7 cellular contexts compared by ENCODE assay signal in genomic region chr11:64355078-64355940, GRCh38. TPM values are rescaled to one million over a fixed set of nuclear protein-coding genes. Genes with fewer than 3 reads are reported as not detected.
DNase-seq lines count a peak whose midpoint lies in the region; ATAC-seq, FAIRE-seq and TF ChIP-seq lines count a peak whose summit lies in the region.

No MANE protein-coding gene starts in this region.

- FAIRE-seq in HepG2 (lab: Jason Lieb, UNC) = peak; percentile 64

- H3K9ac ChIP-seq in Karpas-422 (ENCODE audit: low read length) (peak overlapping the region; percentile 51), HepG2 (ENCODE audit: insufficient read depth, low read depth, low read length) (peak overlapping the region; percentile 67)

- POLR2A ChIA-PET in HepG2 (lab: Yijun Ruan, JAX) = interaction anchor here (0.6 to 6.5 kb wide), 12 partner anchors 8 to 1380 kb away, joined by 3 to 61 read pairs (median 4); partner anchors contain the start of genes ESRRA, PRDX5, RTN3 and TRMT112

- H3K27me3 ChIP-seq in Karpas-422 (ENCODE audit: low read length) (no peaks in the 10 kb centered on the region), HepG2 (ENCODE audit: control insufficient read depth in 1 of 2, insufficient read depth in 2 of 2, low read length in 2 of 2) (peaks cover 0 to 26% of the 10 kb centered on the region in 2 experiments; a peak in 2 of 5 replicates)

- DNase-seq in GDM1 (lab: John Stamatoyannopoulos, UW) = peak; percentile 83
- peak; percentile 91 for DNase-seq in Karpas-422
- DNase-seq in SK-MEL-5 (ENCODE audit: low read depth, low spot score) = peak; percentile 72
- DNase-seq in HepG2 (ENCODE audit: low spot score) = peak; percentile 79
- peak; percentile 77 for DNase-seq in stimulated activated naive CD8-positive, alpha-beta T cell treated with anti-CD3 and anti-CD28 coated beads, Interleukin-15, Interleukin-2, amounts not matched to agents 100 U/mL and 50 U/mL, for 24 hours

- H3K9me3 Mint-ChIP-seq in dendritic cell treated with granulocyte-macrophage colony-stimulating factor and Interleukin-4, amounts not matched to agents 40 ng/mL and 50 ng/mL, for 4 days = no peaks in the 10 kb centered on the region

- TF ChIP-seq CTCF in HepG2 (CRISPR knock-in tag; IDR thresholded peaks at IDR 0.05) = peak; percentile 96

- intact Hi-C loops in dendritic cell treated with granulocyte-macrophage colony-stimulating factor and Interleukin-4, amounts not matched to agents 40 ng/mL and 50 ng/mL, for 4 days (cut with micrococcal nuclease) = loop anchor here (10.0 kb wide), 1 partner anchor 299 kb away; no protein-coding TSS in a partner anchor
- intact Hi-C loops in HepG2 (cut with micrococcal nuclease; ENCODE audit: unreplicated experiment) = no loop called here

- ATAC-seq in HepG2 (peak; percentile 72), GM19452 (IDR thresholded peaks at IDR 0.05; ENCODE audit: unreplicated experiment) (no peak)
- peak; percentile 44 for ATAC-seq in stimulated activated naive CD8-positive, alpha-beta T cell treated with anti-CD3 and anti-CD28 coated beads, Interleukin-15, Interleukin-2, amounts not matched to agents 100 U/mL and 50 U/mL, for 24 hours

- TF ChIP-seq POLR2A in HepG2 (IDR thresholded peaks at IDR 0.05; ENCODE audit: insufficient read depth in 1 of 2, low read depth in 2 of 2, low read length in 2 of 2) = no peak

- peak overlapping the region; percentile 76 for H3K27ac Mint-ChIP-seq in dendritic cell treated with granulocyte-macrophage colony-stimulating factor and Interleukin-4, amounts not matched to agents 40 ng/mL and 50 ng/mL, for 4 days

- peak; percentile 85 for TF ChIP-seq RAD21 in HepG2 (CRISPR knock-in tag; IDR thresholded peaks at IDR 0.05)

- no peaks in the 10 kb centered on the region for H3K9me2 ChIP-seq in Karpas-422 (replicated peaks; ENCODE audit: insufficient read depth, low read length)

- peak overlapping the region; percentile 57 for H3K4me3 Mint-ChIP-seq in dendritic cell treated with granulocyte-macrophage colony-stimulating factor and Interleukin-4, amounts not matched to agents 40 ng/mL and 50 ng/mL, for 4 days

- H3K4me2 ChIP-seq in Karpas-422 (ENCODE audit: low read depth, low read length, poor library complexity, severe bottlenecking) = peak overlapping the region; percentile 11
- peak overlapping the region; percentile 99 for H3K4me2 ChIP-seq in HepG2 (ENCODE audit: low read depth, low read length)

- H3K4me1 ChIP-seq in Karpas-422 (ENCODE audit: low read length) (peaks cover 51% of the 10 kb centered on the region), HepG2 (ENCODE audit: insufficient read depth, low read length) (peaks cover 56% of the 10 kb centered on the region)

- H4K20me1 ChIP-seq in Karpas-422 (ENCODE audit: insufficient read depth, low read depth, low read length) = peaks cover 4% of the 10 kb centered on the region; the same call in 1 of the 2 replicates
- H4K20me1 ChIP-seq in HepG2 (ENCODE audit: insufficient read depth, low read length) = no peaks in the 10 kb centered on the region

- H3K36me3 Mint-ChIP-seq in dendritic cell treated with granulocyte-macrophage colony-stimulating factor and Interleukin-4, amounts not matched to agents 40 ng/mL and 50 ng/mL, for 4 days (ENCODE audit: low read depth) = peaks cover 71% of the 10 kb centered on the region

- H2AFZ ChIP-seq in Karpas-422 (ENCODE audit: low read length) = no peak overlapping the region
- H2AFZ ChIP-seq in HepG2 (ENCODE audit: low read length) = no peak overlapping the region

- H3K4me3 ChIP-seq in Karpas-422 (ENCODE audit: low read length) (no peak overlapping the region), HepG2 (replicated peaks in 1 of 3; ENCODE audit: insufficient read depth in 1 of 3, low read depth in 2 of 3, low read length in 3 of 3) (peak overlapping the region; percentile 53 to 78 (median 56))

- H3K27ac ChIP-seq in Karpas-422 (ENCODE audit: low read length) (peak overlapping the region; percentile 76), HepG2 (ENCODE audit: extremely low read length, insufficient read depth, low read length) (peak overlapping the region; percentile 42)

- no peaks in the 10 kb centered on the region for H3K27me3 Mint-ChIP-seq in dendritic cell treated with granulocyte-macrophage colony-stimulating factor and Interleukin-4, amounts not matched to agents 40 ng/mL and 50 ng/mL, for 4 days

- H3K9me3 ChIP-seq in Karpas-422 (ENCODE audit: low read length) (no peaks in the 10 kb centered on the region), HepG2 (ENCODE audit: low read length) (no peaks in the 10 kb centered on the region)

- in situ Hi-C loops in SK-MEL-5 (cut with HindIII; ENCODE audit: low pct_unique_long_range_greater_than_20kb, low sequenced_read_pairs) = no loop called here
- in situ Hi-C loops in HepG2 (cut with HindIII; ENCODE audit: extremely low pct_ligation_motif_present, low pct_unique_long_range_greater_than_20kb) = no loop called here

- 10% methylated on average over 14 of the region's 23 CpGs for WGBS in HepG2 (ENCODE audit: low lambda C conversion rate)

- H3K79me2 ChIP-seq in Karpas-422 (ENCODE audit: low read length) (peaks cover 3% of the 10 kb centered on the region; the same call in 1 of the 2 replicates), HepG2 (ENCODE audit: insufficient read depth, low read length) (no peaks in the 10 kb centered on the region)

- CTCF ChIA-PET in HepG2 (lab: Yijun Ruan, JAX; ENCODE audit: low intra/inter-chr PET ratio, low total read pairs) = interaction anchor here (0.7 to 1.2 kb wide), 5 partner anchors 10 to 49 kb away, joined by 3 to 4 read pairs (median 3); partner anchors contain the start of genes PRDX5 and TRMT112

- BruUV-seq in HepG2 (replicated peaks; lab: Mats Ljungman, UMichigan) = TSS peak; percentile 67

- H3K36me3 ChIP-seq in Karpas-422 (ENCODE audit: insufficient read depth, low read length) (0 out of 2 replicates have a peak, but pooled peaks cover 4% of the 10 kb centered on the region), HepG2 (replicated peaks in 1 of 2; ENCODE audit: control insufficient read depth in 1 of 2, insufficient read depth in 2 of 2, low read length in 2 of 2) (no peaks in the 10 kb centered on the region; a peak in 1 of 5 replicates)

- H3K4me1 Mint-ChIP-seq in dendritic cell treated with granulocyte-macrophage colony-stimulating factor and Interleukin-4, amounts not matched to agents 40 ng/mL and 50 ng/mL, for 4 days (ENCODE audit: low read depth) = peaks cover 42% of the 10 kb centered on the region

- TF ChIP-seq EP300 in HepG2 (IDR thresholded peaks at IDR 0.05; ENCODE audit: low read depth in 2 of 2, low read length in 2 of 2) (no peak), HepG2 (CRISPR knock-in tag; IDR thresholded peaks at IDR 0.05; ENCODE audit: borderline replicate concordance) (no peak)

RNA-seq across cellular contexts. Expression of gene RPS6KA4, which starts 3.7 kb away (rescaled TPM):
- 17.1 and 38.4 TPM in 2 replicates for total RNA-seq in Karpas-422 (2014; rRNA removed; shearing (Covaris generic); ENCODE audit: low replicate concordance)
- total RNA-seq in SK-MEL-5 (2014; rRNA removed; shearing (Covaris generic)) = 40.3 and 42.0 TPM in 2 replicates
- polyA plus RNA-seq in SK-MEL-5 (2015; cell fraction: cytosol; rRNA removed) = 47.1 and 65.6 TPM in 2 replicates
- 73.6 and 90.3 TPM in 2 replicates for polyA plus RNA-seq in SK-MEL-5 (2015; cell fraction: nucleus; rRNA removed)
- total RNA-seq in HepG2 (2016; rRNA removed; fragmentation: Illumina TruSeq; extraction: Trizol) = 8.9 and 14.2 TPM in 2 replicates
- 3.2 and 3.4 TPM in 2 replicates for total RNA-seq in HepG2 (2016; cell fraction: cytosol; rRNA removed; fragmentation: Illumina TruSeq; extraction: Trizol; ENCODE audit: low read depth)
- total RNA-seq in HepG2 (2016; cell fraction: insoluble cytoplasmic fraction; rRNA removed; fragmentation: Illumina TruSeq; extraction: Trizol) = 7.2 and 13.5 TPM in 2 replicates
- 9.3 and 10.1 TPM in 2 replicates for total RNA-seq in HepG2 (2016; cell fraction: membrane; rRNA removed; fragmentation: Illumina TruSeq; extraction: Trizol)
- 9.5 and 11.5 TPM in 2 replicates for total RNA-seq in HepG2 (2016; cell fraction: nucleus; rRNA removed; fragmentation: Illumina TruSeq; extraction: Trizol)
- 8.9 and 12.2 TPM in 2 replicates for polyA plus RNA-seq in HepG2 (2011; rRNA removed)
- 7.1 and 9.1 TPM in 2 replicates for polyA plus RNA-seq in HepG2 (2011; cell fraction: cytosol; rRNA removed)
- polyA plus RNA-seq in HepG2 (2011; cell fraction: nucleus; rRNA removed) = 37.0 and 38.2 TPM in 2 replicates
- 5.8 and 12.8 TPM in 2 replicates for polyA plus RNA-seq in HepG2 (2012)
- 3.1 and 3.8 TPM in 2 replicates for polyA plus RNA-seq in HepG2 (2016; cell fraction: cytosol; fragmentation: Illumina TruSeq; extraction: Trizol; ENCODE audit: low read depth)
- polyA plus RNA-seq in HepG2 (2016; cell fraction: insoluble cytoplasmic fraction; fragmentation: Illumina TruSeq; extraction: Trizol; ENCODE audit: low read depth) = 10.0 and 10.2 TPM in 2 replicates
- 6.7 and 8.9 TPM in 2 replicates for polyA plus RNA-seq in HepG2 (2016; cell fraction: membrane; fragmentation: Illumina TruSeq; extraction: Trizol; ENCODE audit: low read depth)
- polyA plus RNA-seq in HepG2 (2016; cell fraction: nucleus; fragmentation: Illumina TruSeq; extraction: Trizol; ENCODE audit: insufficient read depth, low read depth) = 19.2 and 21.5 TPM in 2 replicates
- 25.7 and 70.4 TPM in 2 replicates for polyA minus RNA-seq in HepG2 (2011; rRNA and poly(A)+ RNA removed; ENCODE audit: low replicate concordance)
- 8.2 and 8.6 TPM in 2 replicates for polyA minus RNA-seq in HepG2 (2011; cell fraction: cytosol; rRNA and poly(A)+ RNA removed)
- polyA minus RNA-seq in HepG2 (2011; cell fraction: nucleus; rRNA and poly(A)+ RNA removed) = 13.4 and 15.9 TPM in 2 replicates

RNA-seq across cellular contexts. Expression of gene CCDC88B, which starts 15.3 kb away (rescaled TPM):
- 34.9 and 88.2 TPM in 2 replicates for total RNA-seq in Karpas-422 (2014; rRNA removed; shearing (Covaris generic); ENCODE audit: low replicate concordance)
- total RNA-seq in SK-MEL-5 (2014; rRNA removed; shearing (Covaris generic)) = 1.3 and 2.0 TPM in 2 replicates
- 0.76 and 2.3 TPM in 2 replicates for polyA plus RNA-seq in SK-MEL-5 (2015; cell fraction: cytosol; rRNA removed)
- polyA plus RNA-seq in SK-MEL-5 (2015; cell fraction: nucleus; rRNA removed) = 1.4 and 2.0 TPM in 2 replicates
- 4.8 and 5.2 TPM in 2 replicates for total RNA-seq in HepG2 (2016; rRNA removed; fragmentation: Illumina TruSeq; extraction: Trizol)
- 0.79 and 2.6 TPM in 2 replicates for total RNA-seq in HepG2 (2016; cell fraction: cytosol; rRNA removed; fragmentation: Illumina TruSeq; extraction: Trizol; ENCODE audit: low read depth)
- 4.5 and 6.0 TPM in 2 replicates for total RNA-seq in HepG2 (2016; cell fraction: insoluble cytoplasmic fraction; rRNA removed; fragmentation: Illumina TruSeq; extraction: Trizol)
- total RNA-seq in HepG2 (2016; cell fraction: membrane; rRNA removed; fragmentation: Illumina TruSeq; extraction: Trizol) = 2.3 and 3.5 TPM in 2 replicates
- total RNA-seq in HepG2 (2016; cell fraction: nucleus; rRNA removed; fragmentation: Illumina TruSeq; extraction: Trizol) = 1.6 and 4.1 TPM in 2 replicates
- 3.6 and 5.2 TPM in 2 replicates for polyA plus RNA-seq in HepG2 (2011; rRNA removed)
- polyA plus RNA-seq in HepG2 (2011; cell fraction: cytosol; rRNA removed) = 3.3 and 7.3 TPM in 2 replicates
- polyA plus RNA-seq in HepG2 (2011; cell fraction: nucleus; rRNA removed) = 5.2 and 5.4 TPM in 2 replicates
- 3.7 and 4.5 TPM in 2 replicates for polyA plus RNA-seq in HepG2 (2012)
- polyA plus RNA-seq in HepG2 (2016; cell fraction: cytosol; fragmentation: Illumina TruSeq; extraction: Trizol; ENCODE audit: low read depth) = 2.2 and 3.7 TPM in 2 replicates
- 5.2 and 6.7 TPM in 2 replicates for polyA plus RNA-seq in HepG2 (2016; cell fraction: insoluble cytoplasmic fraction; fragmentation: Illumina TruSeq; extraction: Trizol; ENCODE audit: low read depth)
- polyA plus RNA-seq in HepG2 (2016; cell fraction: membrane; fragmentation: Illumina TruSeq; extraction: Trizol; ENCODE audit: low read depth) = 1.4 and 2.3 TPM in 2 replicates
- 3.9 and 4.5 TPM in 2 replicates for polyA plus RNA-seq in HepG2 (2016; cell fraction: nucleus; fragmentation: Illumina TruSeq; extraction: Trizol; ENCODE audit: insufficient read depth, low read depth)
- 2.7 and 7.5 TPM in 2 replicates for polyA minus RNA-seq in HepG2 (2011; rRNA and poly(A)+ RNA removed; ENCODE audit: low replicate concordance)
- polyA minus RNA-seq in HepG2 (2011; cell fraction: cytosol; rRNA and poly(A)+ RNA removed) = 1.1 and 1.8 TPM in 2 replicates
- polyA minus RNA-seq in HepG2 (2011; cell fraction: nucleus; rRNA and poly(A)+ RNA removed) = 1.5 and 3.2 TPM in 2 replicates

RNA-seq across cellular contexts. Expression of gene PRDX5, which starts 37.4 kb away (rescaled TPM):
- total RNA-seq in Karpas-422 (2014; rRNA removed; shearing (Covaris generic); ENCODE audit: low replicate concordance) = 205 and 428 TPM in 2 replicates
- total RNA-seq in SK-MEL-5 (2014; rRNA removed; shearing (Covaris generic)) = 206 and 215 TPM in 2 replicates
- polyA plus RNA-seq in SK-MEL-5 (2015; cell fraction: cytosol; rRNA removed) = 291 and 364 TPM in 2 replicates
- 37.3 and 41.7 TPM in 2 replicates for polyA plus RNA-seq in SK-MEL-5 (2015; cell fraction: nucleus; rRNA removed)
- total RNA-seq in HepG2 (2016; rRNA removed; fragmentation: Illumina TruSeq; extraction: Trizol) = 215 and 266 TPM in 2 replicates
- 189 and 238 TPM in 2 replicates for total RNA-seq in HepG2 (2016; cell fraction: cytosol; rRNA removed; fragmentation: Illumina TruSeq; extraction: Trizol; ENCODE audit: low read depth)
- 225 and 290 TPM in 2 replicates for total RNA-seq in HepG2 (2016; cell fraction: insoluble cytoplasmic fraction; rRNA removed; fragmentation: Illumina TruSeq; extraction: Trizol)
- total RNA-seq in HepG2 (2016; cell fraction: membrane; rRNA removed; fragmentation: Illumina TruSeq; extraction: Trizol) = 184 and 217 TPM in 2 replicates
- 61.4 and 65.1 TPM in 2 replicates for total RNA-seq in HepG2 (2016; cell fraction: nucleus; rRNA removed; fragmentation: Illumina TruSeq; extraction: Trizol)
- 288 and 311 TPM in 2 replicates for polyA plus RNA-seq in HepG2 (2011; rRNA removed)
- polyA plus RNA-seq in HepG2 (2011; cell fraction: cytosol; rRNA removed) = 480 and 511 TPM in 2 replicates
- polyA plus RNA-seq in HepG2 (2011; cell fraction: nucleus; rRNA removed) = 86.1 and 95.5 TPM in 2 replicates
- 188 and 213 TPM in 2 replicates for polyA plus RNA-seq in HepG2 (2012)
- 258 and 314 TPM in 2 replicates for polyA plus RNA-seq in HepG2 (2016; cell fraction: cytosol; fragmentation: Illumina TruSeq; extraction: Trizol; ENCODE audit: low read depth)
- polyA plus RNA-seq in HepG2 (2016; cell fraction: insoluble cytoplasmic fraction; fragmentation: Illumina TruSeq; extraction: Trizol; ENCODE audit: low read depth) = 351 and 378 TPM in 2 replicates
- 187 and 232 TPM in 2 replicates for polyA plus RNA-seq in HepG2 (2016; cell fraction: membrane; fragmentation: Illumina TruSeq; extraction: Trizol; ENCODE audit: low read depth)
- polyA plus RNA-seq in HepG2 (2016; cell fraction: nucleus; fragmentation: Illumina TruSeq; extraction: Trizol; ENCODE audit: insufficient read depth, low read depth) = 155 and 156 TPM in 2 replicates
- 66.0 and 255 TPM in 2 replicates for polyA minus RNA-seq in HepG2 (2011; rRNA and poly(A)+ RNA removed; ENCODE audit: low replicate concordance)
- 56.2 and 60.1 TPM in 2 replicates for polyA minus RNA-seq in HepG2 (2011; cell fraction: cytosol; rRNA and poly(A)+ RNA removed)
- polyA minus RNA-seq in HepG2 (2011; cell fraction: nucleus; rRNA and poly(A)+ RNA removed) = 17.0 and 18.0 TPM in 2 replicates

RNA-seq across cellular contexts. Expression of gene TRMT112, which starts 38.0 kb away (rescaled TPM):
- total RNA-seq in Karpas-422 (2014; rRNA removed; shearing (Covaris generic); ENCODE audit: low replicate concordance) = 363 and 557 TPM in 2 replicates
- 113 and 127 TPM in 2 replicates for total RNA-seq in SK-MEL-5 (2014; rRNA removed; shearing (Covaris generic))
- polyA plus RNA-seq in SK-MEL-5 (2015; cell fraction: cytosol; rRNA removed) = 79.2 and 106 TPM in 2 replicates
- polyA plus RNA-seq in SK-MEL-5 (2015; cell fraction: nucleus; rRNA removed) = 18.8 and 25.1 TPM in 2 replicates
- total RNA-seq in HepG2 (2016; rRNA removed; fragmentation: Illumina TruSeq; extraction: Trizol) = 409 and 492 TPM in 2 replicates
- 143 and 170 TPM in 2 replicates for total RNA-seq in HepG2 (2016; cell fraction: cytosol; rRNA removed; fragmentation: Illumina TruSeq; extraction: Trizol; ENCODE audit: low read depth)
- 431 and 531 TPM in 2 replicates for total RNA-seq in HepG2 (2016; cell fraction: insoluble cytoplasmic fraction; rRNA removed; fragmentation: Illumina TruSeq; extraction: Trizol)
- 166 and 190 TPM in 2 replicates for total RNA-seq in HepG2 (2016; cell fraction: membrane; rRNA removed; fragmentation: Illumina TruSeq; extraction: Trizol)
- 130 and 144 TPM in 2 replicates for total RNA-seq in HepG2 (2016; cell fraction: nucleus; rRNA removed; fragmentation: Illumina TruSeq; extraction: Trizol)
- polyA plus RNA-seq in HepG2 (2011; rRNA removed) = 151 and 186 TPM in 2 replicates
- polyA plus RNA-seq in HepG2 (2011; cell fraction: cytosol; rRNA removed) = 301 and 330 TPM in 2 replicates
- 78.5 and 80.8 TPM in 2 replicates for polyA plus RNA-seq in HepG2 (2011; cell fraction: nucleus; rRNA removed)
- polyA plus RNA-seq in HepG2 (2012) = 233 and 237 TPM in 2 replicates
- 138 and 154 TPM in 2 replicates for polyA plus RNA-seq in HepG2 (2016; cell fraction: cytosol; fragmentation: Illumina TruSeq; extraction: Trizol; ENCODE audit: low read depth)
- 410 and 435 TPM in 2 replicates for polyA plus RNA-seq in HepG2 (2016; cell fraction: insoluble cytoplasmic fraction; fragmentation: Illumina TruSeq; extraction: Trizol; ENCODE audit: low read depth)
- polyA plus RNA-seq in HepG2 (2016; cell fraction: membrane; fragmentation: Illumina TruSeq; extraction: Trizol; ENCODE audit: low read depth) = 153 and 156 TPM in 2 replicates
- 204 and 210 TPM in 2 replicates for polyA plus RNA-seq in HepG2 (2016; cell fraction: nucleus; fragmentation: Illumina TruSeq; extraction: Trizol; ENCODE audit: insufficient read depth, low read depth)
- 77.3 and 151 TPM in 2 replicates for polyA minus RNA-seq in HepG2 (2011; rRNA and poly(A)+ RNA removed; ENCODE audit: low replicate concordance)
- 51.7 and 73.4 TPM in 2 replicates for polyA minus RNA-seq in HepG2 (2011; cell fraction: cytosol; rRNA and poly(A)+ RNA removed)
- 24.2 and 30.1 TPM in 2 replicates for polyA minus RNA-seq in HepG2 (2011; cell fraction: nucleus; rRNA and poly(A)+ RNA removed)

RNA-seq across cellular contexts. Expression of gene ESRRA, which starts 50.0 kb away (rescaled TPM):
- total RNA-seq in Karpas-422 (2014; rRNA removed; shearing (Covaris generic); ENCODE audit: low replicate concordance) = 16.0 and 33.9 TPM in 2 replicates
- 48.4 and 56.1 TPM in 2 replicates for total RNA-seq in SK-MEL-5 (2014; rRNA removed; shearing (Covaris generic))
- 57.7 and 62.8 TPM in 2 replicates for polyA plus RNA-seq in SK-MEL-5 (2015; cell fraction: cytosol; rRNA removed)
- 31.2 and 38.8 TPM in 2 replicates for polyA plus RNA-seq in SK-MEL-5 (2015; cell fraction: nucleus; rRNA removed)
- 28.3 and 36.3 TPM in 2 replicates for total RNA-seq in HepG2 (2016; rRNA removed; fragmentation: Illumina TruSeq; extraction: Trizol)
- total RNA-seq in HepG2 (2016; cell fraction: cytosol; rRNA removed; fragmentation: Illumina TruSeq; extraction: Trizol; ENCODE audit: low read depth) = 21.0 and 23.1 TPM in 2 replicates
- total RNA-seq in HepG2 (2016; cell fraction: insoluble cytoplasmic fraction; rRNA removed; fragmentation: Illumina TruSeq; extraction: Trizol) = 26.0 and 36.9 TPM in 2 replicates
- 46.3 and 50.0 TPM in 2 replicates for total RNA-seq in HepG2 (2016; cell fraction: membrane; rRNA removed; fragmentation: Illumina TruSeq; extraction: Trizol)
- 18.8 and 23.8 TPM in 2 replicates for total RNA-seq in HepG2 (2016; cell fraction: nucleus; rRNA removed; fragmentation: Illumina TruSeq; extraction: Trizol)
- 18.1 and 24.3 TPM in 2 replicates for polyA plus RNA-seq in HepG2 (2011; rRNA removed)
- 23.6 and 37.4 TPM in 2 replicates for polyA plus RNA-seq in HepG2 (2011; cell fraction: cytosol; rRNA removed)
- 31.2 and 32.0 TPM in 2 replicates for polyA plus RNA-seq in HepG2 (2011; cell fraction: nucleus; rRNA removed)
- polyA plus RNA-seq in HepG2 (2012) = 15.3 and 20.7 TPM in 2 replicates
- 15.0 and 16.3 TPM in 2 replicates for polyA plus RNA-seq in HepG2 (2016; cell fraction: cytosol; fragmentation: Illumina TruSeq; extraction: Trizol; ENCODE audit: low read depth)
- 19.1 and 21.1 TPM in 2 replicates for polyA plus RNA-seq in HepG2 (2016; cell fraction: insoluble cytoplasmic fraction; fragmentation: Illumina TruSeq; extraction: Trizol; ENCODE audit: low read depth)
- 25.2 and 26.9 TPM in 2 replicates for polyA plus RNA-seq in HepG2 (2016; cell fraction: membrane; fragmentation: Illumina TruSeq; extraction: Trizol; ENCODE audit: low read depth)
- polyA plus RNA-seq in HepG2 (2016; cell fraction: nucleus; fragmentation: Illumina TruSeq; extraction: Trizol; ENCODE audit: insufficient read depth, low read depth) = 37.3 and 45.3 TPM in 2 replicates
- 28.9 and 57.4 TPM in 2 replicates for polyA minus RNA-seq in HepG2 (2011; rRNA and poly(A)+ RNA removed; ENCODE audit: low replicate concordance)
- 13.1 and 14.8 TPM in 2 replicates for polyA minus RNA-seq in HepG2 (2011; cell fraction: cytosol; rRNA and poly(A)+ RNA removed)
- polyA minus RNA-seq in HepG2 (2011; cell fraction: nucleus; rRNA and poly(A)+ RNA removed) = 10.8 and 12.1 TPM in 2 replicates
